ENCODE assay signal across 30 cellular contexts in the genomic region with DNA sequence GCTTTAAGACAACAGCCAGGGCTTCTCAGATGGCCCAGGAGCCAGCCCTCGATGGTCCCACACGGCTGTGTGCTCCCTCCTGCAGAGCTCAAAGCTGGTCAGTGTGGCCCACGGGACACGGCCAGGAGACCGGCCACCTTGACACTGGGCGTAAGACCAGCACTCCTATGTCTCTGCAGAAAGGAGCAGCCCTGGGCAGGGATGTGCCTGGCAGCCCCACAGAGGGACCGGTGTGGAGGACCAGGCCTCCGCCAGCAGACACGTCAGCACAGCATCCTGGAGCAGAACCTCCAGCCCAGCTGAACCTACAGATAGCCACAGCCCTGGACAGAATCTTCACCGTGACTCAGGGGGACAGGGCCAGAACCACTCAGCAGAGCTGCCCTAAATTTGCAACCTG.
DNase-seq lines count a peak whose midpoint lies in the region; ATAC-seq, FAIRE-seq and TF ChIP-seq lines count a peak whose summit lies in the region.
"Had no signal": no experiment of that assay in that cellular context is flagged by ENCODE, and none has a peak within 500 bp of the region (broad histone marks: within the 10 kb centered on the region; RNA-seq: fewer than 3 reads in every experiment).

No MANE protein-coding gene starts in this region.

- WGBS in HepG2 (ENCODE audit: low lambda C conversion rate): 73% methylated on average over 6 of the region's 10 CpGs
- 40% methylated on average over 1 of the region's 10 CpGs for WGBS in right lobe of liver (ENCODE audit: insufficient coverage, low coverage, low lambda C conversion rate, missing lambda C conversion rate)

- H3K4me3 Mint-ChIP-seq in WTC11 (no peak overlapping the region), nephron (no peak overlapping the region), type B pancreatic cell (no peak overlapping the region)
- H3K4me3 Mint-ChIP-seq: activated CD4-positive, alpha-beta T cell treated with anti-CD3 and anti-CD28 coated beads, Interleukin-2, amount 10 ng/mL, durations not matched to agents 7 days and 5 days; activated T-cell treated with anti-CD3 and anti-CD28 coated beads, Interleukin-2, amount 50 U/mL, for 4 hours; CD8-positive, alpha-beta T cell; effector memory CD8-positive, alpha-beta T cell had no signal

- POLR2A ChIA-PET in HepG2 (lab: Yijun Ruan, JAX) (no interaction called here), WTC11 (lab: Charles Lee) (interaction anchor here (1.3 kb wide), 1 partner anchor 8 kb away, joined by 4 read pairs; no protein-coding TSS in a partner anchor), HEK293T (lab: Yijun Ruan, JAX) (no interaction called here)

- in situ Hi-C loops in HepG2 (cut with HindIII; ENCODE audit: extremely low pct_ligation_motif_present, low pct_unique_long_range_greater_than_20kb): no loop called here

- H3K36me3 Mint-ChIP-seq in WTC11 (no peaks in the 10 kb centered on the region), nephron (ENCODE audit: low read depth) (no peaks in the 10 kb centered on the region), type B pancreatic cell (no peaks in the 10 kb centered on the region)
- H3K36me3 Mint-ChIP-seq: CD8-positive, alpha-beta T cell had no signal

- TF ChIP-seq POLR2A in HepG2 (IDR thresholded peaks at IDR 0.05; ENCODE audit: insufficient read depth in 1 of 2, low read depth in 2 of 2, low read length in 2 of 2) (no peak), right lobe of liver (IDR thresholded peaks at IDR 0.05) (no peak)

- no peaks in the 10 kb centered on the region for H3K27me3 ChIP-seq in HepG2 (ENCODE audit: control insufficient read depth in 1 of 2, insufficient read depth in 2 of 2, low read length in 2 of 2)
- no peaks in the 10 kb centered on the region for H3K27me3 ChIP-seq in right lobe of liver
- H3K27me3 ChIP-seq: stomach, thyroid gland had no signal

- H3K36me3 ChIP-seq in HepG2 (replicated peaks in 1 of 2; ENCODE audit: control insufficient read depth in 1 of 2, insufficient read depth in 2 of 2, low read length in 2 of 2) (no peaks in the 10 kb centered on the region), right lobe of liver (no peaks in the 10 kb centered on the region)
- H3K36me3 ChIP-seq: stomach, thyroid gland had no signal

- H3K4me3 ChIP-seq in HepG2 (replicated peaks in 1 of 3; ENCODE audit: insufficient read depth in 1 of 3, low read depth in 2 of 3, low read length in 3 of 3): no peak overlapping the region
- H3K4me3 ChIP-seq in right lobe of liver: no peak overlapping the region
- H3K4me3 ChIP-seq: coronary artery, lung, mucosa of descending colon, psoas muscle, stomach, thyroid gland had no signal

- H2AFZ ChIP-seq in HepG2 (ENCODE audit: low read length): no peak overlapping the region

- CTCF ChIA-PET in HepG2 (lab: Yijun Ruan, JAX; ENCODE audit: low intra/inter-chr PET ratio, low total read pairs) (no interaction called here), WTC11 (lab: Charles Lee) (no interaction called here), HEK293T (lab: Yijun Ruan, JAX) (no interaction called here)

- peaks cover 3% of the 10 kb centered on the region; the same call in 1 of the 2 replicates for H4K20me1 ChIP-seq in HepG2 (ENCODE audit: insufficient read depth, low read length)

- intact Hi-C loops in HepG2 (cut with micrococcal nuclease; ENCODE audit: unreplicated experiment) (no loop called here), right lobe of liver (cut with DNase I) (no loop called here)

- H3K9ac ChIP-seq in HepG2 (ENCODE audit: insufficient read depth, low read depth, low read length): no peak overlapping the region

- DNase-seq in HepG2 (ENCODE audit: low spot score) (no peak), right lobe of liver (no peak), WTC11 (ENCODE audit: low spot score) (no peak), type B pancreatic cell (ENCODE audit: extremely low spot score, unreplicated experiment) (no peak), HEK293T (ENCODE audit: extremely low spot score) (no peak)
- no peak for DNase-seq in stimulated activated CD4-positive, alpha-beta T cell treated with anti-CD3 and anti-CD28 coated beads, Interleukin-2, amount 100 ng/mL, for 48 hours
- DNase-seq: 8988T; activated CD4-positive, alpha-beta T cell treated with anti-CD3 and anti-CD28 coated beads, Interleukin-2, amount 10 ng/mL, durations not matched to agents 7 days and 5 days; activated naive CD4-positive, alpha-beta T cell treated with Interleukin-2 at 50 U/mL for 16 hours; activated T-cell treated with anti-CD3 and anti-CD28 coated beads, Interleukin-2, amount 50 U/mL, for 4 hours; amniotic stem cell; CD8-positive, alpha-beta T cell; DMS153; effector memory CD8-positive, alpha-beta T cell; mucosa of descending colon; NCI-H1092; NCI-H187; NCI-H524 treated with DMSO at 0.1 percent for 48 hours; psoas muscle; SIG-M5; stomach; SW 1271; T1000; thyroid gland had no signal

- no TSS peak for BruUV-seq in HepG2 (replicated peaks; lab: Mats Ljungman, UMichigan)

- H3K9me3 ChIP-seq in HepG2 (ENCODE audit: low read length) (no peaks in the 10 kb centered on the region), right lobe of liver (no peaks in the 10 kb centered on the region)
- H3K9me3 ChIP-seq: mucosa of descending colon, psoas muscle, stomach, thyroid gland had no signal

- peak overlapping the region; percentile 81; the same call in 1 of the 2 replicates for H3K27ac Mint-ChIP-seq in WTC11
- peak overlapping the region; percentile 14 to 83 (median 54) for H3K27ac Mint-ChIP-seq in nephron
- H3K27ac Mint-ChIP-seq in type B pancreatic cell: peak overlapping the region; percentile 65
- H3K27ac Mint-ChIP-seq: activated CD4-positive, alpha-beta T cell treated with anti-CD3 and anti-CD28 coated beads, Interleukin-2, amount 10 ng/mL, durations not matched to agents 7 days and 5 days; CD8-positive, alpha-beta T cell; effector memory CD8-positive, alpha-beta T cell had no signal

- TF ChIP-seq EP300 in HepG2 (IDR thresholded peaks at IDR 0.05; ENCODE audit: low read depth in 2 of 2, low read length in 2 of 2) (no peak), HepG2 (CRISPR knock-in tag; IDR thresholded peaks at IDR 0.05; ENCODE audit: borderline replicate concordance) (no peak)

- H3K79me2 ChIP-seq in HepG2 (ENCODE audit: insufficient read depth, low read length): no peaks in the 10 kb centered on the region

- no peak for TF ChIP-seq RAD21 in HepG2 (CRISPR knock-in tag; IDR thresholded peaks at IDR 0.05)

- peak; percentile 34; the same call in 2 of the 3 replicates for ATAC-seq in HepG2
- no peak for ATAC-seq in right lobe of liver
- no peak for ATAC-seq in WTC11
- no peak for ATAC-seq in HG03521 (IDR thresholded peaks at IDR 0.05; ENCODE audit: unreplicated experiment)
- ATAC-seq: activated T-cell treated with anti-CD3 and anti-CD28 coated beads, Interleukin-2, amount 50 U/mL, for 4 hours; CD8-positive, alpha-beta T cell; effector memory CD8-positive, alpha-beta T cell; mucosa of descending colon had no signal

- FAIRE-seq in HepG2 (lab: Jason Lieb, UNC): no peak
- FAIRE-seq: bronchial epithelial cell, G401.6 had no signal

- no peak overlapping the region for H3K4me2 ChIP-seq in HepG2 (ENCODE audit: low read depth, low read length)

- no peak overlapping the region for H3K27ac ChIP-seq in HepG2 (ENCODE audit: extremely low read length, insufficient read depth, low read length)
- H3K27ac ChIP-seq in right lobe of liver: no peak overlapping the region
- H3K27ac ChIP-seq: coronary artery, psoas muscle, stomach, thyroid gland had no signal

- H3K4me1 Mint-ChIP-seq in WTC11: peaks cover 51% of the 10 kb centered on the region
- peaks cover 64% of the 10 kb centered on the region for H3K4me1 Mint-ChIP-seq in nephron
- H3K4me1 Mint-ChIP-seq in type B pancreatic cell (ENCODE audit: unreplicated experiment): peaks cover 57% of the 10 kb centered on the region

- peaks cover 12% of the 10 kb centered on the region for H3K4me1 ChIP-seq in HepG2 (ENCODE audit: insufficient read depth, low read length)
- peaks cover 0 to 5% (median 0%) of the 10 kb centered on the region in 4 donors for H3K4me1 ChIP-seq in right lobe of liver

- no peak for TF ChIP-seq CTCF in HepG2 (CRISPR knock-in tag; IDR thresholded peaks at IDR 0.05)
- TF ChIP-seq CTCF in right lobe of liver (IDR thresholded peaks at IDR 0.05): no peak
- TF ChIP-seq CTCF in WTC11 (IDR thresholded peaks at IDR 0.05): no peak
- TF ChIP-seq CTCF in nephron (IDR thresholded peaks at IDR 0.05; ENCODE audit: unreplicated experiment in 3 of 3): no peak
- no peak for TF ChIP-seq CTCF in type B pancreatic cell (conservative IDR thresholded peaks at IDR 0.05)

- H3K9me3 Mint-ChIP-seq in WTC11: peaks cover 5% of the 10 kb centered on the region; the same call in 1 of the 2 replicates
- no peaks in the 10 kb centered on the region for H3K9me3 Mint-ChIP-seq in nephron
- H3K9me3 Mint-ChIP-seq in type B pancreatic cell: no peaks in the 10 kb centered on the region
- H3K9me3 Mint-ChIP-seq: activated CD4-positive, alpha-beta T cell treated with anti-CD3 and anti-CD28 coated beads, Interleukin-2, amount 10 ng/mL, durations not matched to agents 7 days and 5 days; activated T-cell treated with anti-CD3 and anti-CD28 coated beads, Interleukin-2, amount 50 U/mL, for 4 hours; CD8-positive, alpha-beta T cell; effector memory CD8-positive, alpha-beta T cell had no signal

- H3K27me3 Mint-ChIP-seq in WTC11 (ENCODE audit: low read depth) (no peaks in the 10 kb centered on the region), nephron (ENCODE audit: low read depth) (no peaks in the 10 kb centered on the region), type B pancreatic cell (no peaks in the 10 kb centered on the region)
- H3K27me3 Mint-ChIP-seq: activated CD4-positive, alpha-beta T cell treated with anti-CD3 and anti-CD28 coated beads, Interleukin-2, amount 10 ng/mL, durations not matched to agents 7 days and 5 days had no signal

TF ChIP-seq in HEK293T, 16 proteins besides CTCF, POLR2A, EP300 and RAD21:
- no peak for TF ChIP-seq SP1 (IDR thresholded peaks at IDR 0.05)
